Comparison of ENCODE assay signal across 8 cellular contexts in the genomic region with DNA sequence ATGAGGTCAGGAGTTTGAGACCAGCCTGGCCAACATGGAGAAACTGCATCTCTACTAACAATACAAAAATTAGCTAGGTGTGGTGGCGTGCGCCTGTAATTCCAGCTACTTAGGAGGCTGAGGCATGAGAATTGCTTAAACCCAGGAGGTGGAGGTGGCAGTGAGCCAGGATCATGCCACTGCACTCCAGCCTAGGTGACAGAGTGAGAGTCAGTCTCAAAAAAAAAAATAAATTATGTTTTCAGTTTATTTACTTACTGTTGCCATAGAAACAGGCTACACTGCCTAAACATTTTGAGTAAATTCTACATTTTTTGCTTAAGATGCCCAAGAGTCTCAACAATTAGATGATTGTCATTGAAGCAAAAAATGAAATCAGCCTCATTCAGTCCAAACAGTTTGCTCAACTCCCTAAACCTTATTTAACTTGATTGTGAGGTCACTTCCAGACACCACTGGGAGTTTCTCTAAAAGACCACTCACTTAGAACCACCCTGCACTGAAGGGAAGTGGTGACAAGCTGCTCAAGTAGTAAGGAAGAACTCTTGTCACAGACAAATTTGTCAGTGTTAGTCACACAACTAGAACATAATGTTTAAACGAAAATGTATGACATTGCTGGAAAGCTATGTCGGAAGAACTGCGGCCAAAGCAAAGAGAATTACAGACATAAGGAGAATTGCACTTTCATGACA. TPM values are rescaled to one million over a fixed set of nuclear protein-coding genes. Genes with fewer than 3 reads are reported as not detected.
DNase-seq lines count a peak whose midpoint lies in the region; ATAC-seq and TF ChIP-seq lines count a peak whose summit lies in the region.
"Had no signal": no experiment of that assay in that cellular context is flagged by ENCODE, and none has a peak within 500 bp of the region (broad histone marks: within the 10 kb centered on the region; RNA-seq: fewer than 3 reads in every experiment).

No MANE protein-coding gene starts in this region.

- H3K4me2 ChIP-seq in smooth muscle cell, result peak overlapping the region; percentile 63

- H3K4me3 ChIP-seq in HEK293 (ENCODE audit: low read depth, low read length) (no peak overlapping the region), heart right ventricle (no peak overlapping the region), smooth muscle cell (no peak overlapping the region), tibial nerve (no peak overlapping the region)

- no peak overlapping the region for H3K4me3 Mint-ChIP-seq in activated CD8-positive, alpha-beta T cell treated with anti-CD3 and anti-CD28 coated beads for 36 hours
- H3K4me3 Mint-ChIP-seq: central memory CD8-positive, alpha-beta T cell had no signal

- no peaks in the 10 kb centered on the region for H3K4me1 ChIP-seq in HEK293 (ENCODE audit: control insufficient read depth, insufficient read depth, low read length)
- peaks cover 0 to 8% (median 0%) of the 10 kb centered on the region in 9 donors for H3K4me1 ChIP-seq in heart right ventricle
- H3K4me1 ChIP-seq in smooth muscle cell (ENCODE audit: low read depth), result no peaks in the 10 kb centered on the region
- peaks cover 0 to 6% (median 0%) of the 10 kb centered on the region in 4 donors for H3K4me1 ChIP-seq in tibial nerve

- H3K9ac ChIP-seq in smooth muscle cell (ENCODE audit: low read depth), result peak overlapping the region; percentile 73

- peak; percentile 73 for ATAC-seq in activated CD8-positive, alpha-beta T cell treated with anti-CD3 and anti-CD28 coated beads for 36 hours
- ATAC-seq in heart right ventricle (peak in 5 of 8 donors; percentile 49 to 93 (median 69)), GM21360 (IDR thresholded peaks at IDR 0.05; ENCODE audit: unreplicated experiment) (no peak)

- intact Hi-C loops in activated CD8-positive, alpha-beta T cell treated with anti-CD3 and anti-CD28 coated beads for 36 hours (cut with micrococcal nuclease), result no loop called here
- intact Hi-C loops in heart right ventricle (cut with DNase I), result no loop called here

- no peak for TF ChIP-seq POLR2A in tibial nerve (IDR thresholded peaks at IDR 0.05)

- H3F3A ChIP-seq in smooth muscle cell (ENCODE audit: low read depth), result peaks cover 11% of the 10 kb centered on the region

- no peaks in the 10 kb centered on the region for H4K20me1 ChIP-seq in smooth muscle cell (ENCODE audit: low read depth)

- peaks cover 3% of the 10 kb centered on the region for H3K36me3 Mint-ChIP-seq in activated CD8-positive, alpha-beta T cell treated with anti-CD3 and anti-CD28 coated beads for 36 hours (ENCODE audit: low read depth)

- WGBS in heart right ventricle, 2 donors, result 63 to 68% methylated on average over 5 of the region's 5 CpGs
- 49% methylated on average over 5 of the region's 5 CpGs for WGBS in smooth muscle cell (ENCODE audit: low lambda C conversion rate)
- 58 to 63% methylated on average over 5 of the region's 5 CpGs for WGBS in tibial nerve, 2 donors

- peak overlapping the region; percentile 36 for H2AFZ ChIP-seq in smooth muscle cell (ENCODE audit: low read depth)

- H3K27me3 ChIP-seq in heart right ventricle (no peaks in the 10 kb centered on the region), smooth muscle cell (ENCODE audit: low read depth) (no peaks in the 10 kb centered on the region), tibial nerve (no peaks in the 10 kb centered on the region)

- no peak for DNase-seq in activated CD8-positive, alpha-beta T cell treated with anti-CD3 and anti-CD28 coated beads for 36 hours
- DNase-seq in heart right ventricle (no peak), smooth muscle cell (lab: John Stamatoyannopoulos, UW; ENCODE audit: unreplicated experiment) (no peak), tibial nerve (ENCODE audit: low spot score in 2 of 2) (no peak), GM10266 (ENCODE audit: extremely low spot score) (no peak)

- CTCF ChIA-PET in HEK293 (lab: Yijun Ruan, JAX), result interaction anchor here (0.6 to 0.8 kb wide), 2 partner anchors 10 to 960 kb away, joined by 3 read pairs; no protein-coding TSS in a partner anchor
- CTCF ChIA-PET in activated CD8-positive, alpha-beta T cell treated with anti-CD3 and anti-CD28 coated beads for 36 hours (lab: Charles Lee), result interaction anchor here (1.0 kb wide), 1 partner anchor 160 kb away, joined by 3 read pairs; no protein-coding TSS in a partner anchor

- no peak for TF ChIP-seq CTCF in HEK293 (tag by site-specific recombination; IDR thresholded peaks at IDR 0.05)
- no peak for TF ChIP-seq CTCF in activated CD8-positive, alpha-beta T cell treated with anti-CD3 and anti-CD28 coated beads for 36 hours (IDR thresholded peaks at IDR 0.05)
- no peak for TF ChIP-seq CTCF in heart right ventricle (IDR thresholded peaks at IDR 0.05)
- no peak for TF ChIP-seq CTCF in smooth muscle cell (IDR thresholded peaks at IDR 0.05; ENCODE audit: borderline replicate concordance, insufficient read depth, poor library complexity, severe bottlenecking)
- no peak for TF ChIP-seq CTCF in tibial nerve (IDR thresholded peaks at IDR 0.05)
- TF ChIP-seq CTCF in GM10266 (IDR thresholded peaks at IDR 0.05; ENCODE audit: control insufficient read depth, insufficient read depth, low read depth, missing control alignments), result no peak

- POLR2A ChIA-PET in HEK293 (lab: Yijun Ruan, JAX), result interaction anchor here (0.7 to 1.3 kb wide), 2 partner anchors 10 to 150 kb away, joined by 3 to 4 read pairs; a partner anchor contains a TSS
- POLR2A ChIA-PET in activated CD8-positive, alpha-beta T cell treated with anti-CD3 and anti-CD28 coated beads for 36 hours (lab: Charles Lee), result interaction anchor here (0.6 kb wide), 1 partner anchor 1499 kb away, joined by 4 read pairs; no protein-coding TSS in a partner anchor

- H3K9me3 Mint-ChIP-seq in activated CD8-positive, alpha-beta T cell treated with anti-CD3 and anti-CD28 coated beads for 36 hours, result peaks cover 7% of the 10 kb centered on the region
- H3K9me3 Mint-ChIP-seq: central memory CD8-positive, alpha-beta T cell had no signal

- H3K36me3 ChIP-seq in HEK293 (ENCODE audit: control insufficient read depth in 2 of 2, insufficient read depth in 1 of 2, low read length in 2 of 2) (no peaks in the 10 kb centered on the region), heart right ventricle (no peaks in the 10 kb centered on the region), smooth muscle cell (ENCODE audit: low read depth) (no peaks in the 10 kb centered on the region), tibial nerve (no peaks in the 10 kb centered on the region)

- H3K27ac ChIP-seq in HEK293 (ENCODE audit: extremely low read depth, low read depth, low read length) (no peak overlapping the region), heart right ventricle (peak overlapping the region in 3 of 10 donors; percentile 26 to 54 (median 34)), smooth muscle cell (ENCODE audit: low read depth) (peak overlapping the region; percentile 94), tibial nerve (peak overlapping the region in 1 of 4 donors; percentile 0)

- no peak overlapping the region for H3K27ac Mint-ChIP-seq in activated CD8-positive, alpha-beta T cell treated with anti-CD3 and anti-CD28 coated beads for 36 hours

- H3K4me1 Mint-ChIP-seq in activated CD8-positive, alpha-beta T cell treated with anti-CD3 and anti-CD28 coated beads for 36 hours (ENCODE audit: low read depth), result peaks cover 9% of the 10 kb centered on the region

- peaks cover 2% of the 10 kb centered on the region for H3K27me3 Mint-ChIP-seq in activated CD8-positive, alpha-beta T cell treated with anti-CD3 and anti-CD28 coated beads for 36 hours
- H3K27me3 Mint-ChIP-seq: central memory CD8-positive, alpha-beta T cell had no signal

- no peak for TF ChIP-seq EP300 in tibial nerve (IDR thresholded peaks at IDR 0.05)

- H3K9me3 ChIP-seq in HEK293 (ENCODE audit: control insufficient read depth, insufficient read depth, low read depth, low read length) (no peaks in the 10 kb centered on the region), heart right ventricle (no peaks in the 10 kb centered on the region), smooth muscle cell (replicated peaks; ENCODE audit: low read depth) (no peaks in the 10 kb centered on the region), tibial nerve (no peaks in the 10 kb centered on the region)

- no peaks in the 10 kb centered on the region for H3K79me2 ChIP-seq in smooth muscle cell (ENCODE audit: low read depth)

TF ChIP-seq in HEK293, 187 proteins besides CTCF, POLR2A, EP300 and RAD21 (continues in another document):
- TF ChIP-seq ZNF510 (tag by site-specific recombination; IDR thresholded peaks at IDR 0.05; ENCODE audit: insufficient replicate concordance), result no peak
- no peak for TF ChIP-seq TCF7L2 (IDR thresholded peaks at IDR 0.05; ENCODE audit: borderline replicate concordance, low read depth, low read length)
- TF ChIP-seq ZBTB48 (tag by site-specific recombination; IDR thresholded peaks at IDR 0.05), result no peak
- TF ChIP-seq ZNF184 (tag by site-specific recombination; IDR thresholded peaks at IDR 0.05), result no peak

RNA-seq across cellular contexts. Expression of a gene that starts 9.8 kb away (rescaled TPM):
- total RNA-seq in activated CD8-positive, alpha-beta T cell treated with anti-CD3 and anti-CD28 coated beads for 36 hours, result 10 to 100 TPM; 30.2 to 33.1 TPM
- total RNA-seq in heart right ventricle, result 10 to 100 TPM in 1 of 10 donors, 1 to 10 TPM in 9; 4.5 to 12.7 (median 5.3) TPM
- polyA plus RNA-seq in heart right ventricle, result 10 to 100 TPM in 1 of 2 donors, 1 to 10 TPM in 1; 2.1 to 10.2 TPM
- 22.9 and 23.5 TPM in 2 replicates for total RNA-seq in smooth muscle cell
- 10.7 and 18.3 TPM in 2 replicates for polyA plus RNA-seq in smooth muscle cell
- 10 to 100 TPM in 2 of 4 donors, 1 to 10 TPM in 2; 4.8 to 18.6 (median 9.5) TPM for total RNA-seq in tibial nerve
